In genomic region chr6:163414117-163414366, GRCh38 we compare ENCODE assay signal across 7 cellular contexts. TPM values are rescaled to one million over a fixed set of nuclear protein-coding genes. Genes with fewer than 3 reads are reported as not detected.
A peak's percentile ranks its signal among the peaks of the same experiment; 100 is the strongest.
DNase-seq lines count a peak whose midpoint lies in the region; ATAC-seq, FAIRE-seq and TF ChIP-seq lines count a peak whose summit lies in the region.

No MANE protein-coding gene starts in this region.

- H3K9ac ChIP-seq in liver (ENCODE audit: low read depth in 1 of 2, low read length in 2 of 2), result peak overlapping the region; percentile 56 to 89

- intact Hi-C loops in ascending aorta (cut with DNase I), result loop anchor here (5.0 to 10.0 kb wide), 2 partner anchors 57 to 689 kb away; partner anchors contain the start of genes PACRG and PRKN

- TF ChIP-seq CTCF in ascending aorta (IDR thresholded peaks at IDR 0.05), result no peak
- TF ChIP-seq CTCF in liver (IDR thresholded peaks at IDR 0.05; ENCODE audit: low read depth, low read length, missing input control), result no peak
- no peak for TF ChIP-seq CTCF in type B pancreatic cell (conservative IDR thresholded peaks at IDR 0.05)

- peaks cover 27% of the 10 kb centered on the region for H3K4me1 Mint-ChIP-seq in type B pancreatic cell (ENCODE audit: unreplicated experiment)

- H3K36me3 ChIP-seq in ascending aorta (no peaks in the 10 kb centered on the region), liver (ENCODE audit: control insufficient read depth in 4 of 4, insufficient read depth in 3 of 4, low read depth in 1 of 4, low read length in 3 of 4) (no peaks in the 10 kb centered on the region)

- TF ChIP-seq POLR2A in H54 (IDR thresholded peaks at IDR 0.05; ENCODE audit: low read depth, low read length), result no peak

- 1% methylated on average over 33 of the region's 33 CpGs for WGBS in liver

- no peaks in the 10 kb centered on the region for H3K9me3 Mint-ChIP-seq in type B pancreatic cell

- H3K4me3 Mint-ChIP-seq in type B pancreatic cell, result peak overlapping the region; percentile 92

- H3K4me3 ChIP-seq in ascending aorta, result peak overlapping the region; percentile 98 to 100
- H3K4me3 ChIP-seq in liver (ENCODE audit: low read depth in 1 of 3, low read length in 3 of 3), result peak overlapping the region in 2 of 3 donors; percentile 52 to 100

- H3K27me3 ChIP-seq in ascending aorta (no peaks in the 10 kb centered on the region), liver (ENCODE audit: control insufficient read depth in 4 of 4, insufficient read depth in 4 of 4, low read length in 3 of 4) (no peaks in the 10 kb centered on the region)

- H3K9me3 ChIP-seq in ascending aorta, result no peaks in the 10 kb centered on the region
- no peaks in the 10 kb centered on the region for H3K9me3 ChIP-seq in liver (ENCODE audit: control insufficient read depth in 4 of 4, low read length in 3 of 4)

- H3K4me1 ChIP-seq in ascending aorta (peaks cover 0 to 4% of the 10 kb centered on the region in 2 donors), liver (ENCODE audit: control insufficient read depth in 4 of 4, insufficient read depth in 4 of 4, low read length in 3 of 4) (peaks cover 0 to 19% (median 10%) of the 10 kb centered on the region in 4 donors)

- H3K27ac ChIP-seq in ascending aorta (peak overlapping the region; percentile 98 to 100), liver (ENCODE audit: low read depth in 1 of 2, low read length in 2 of 2) (peak overlapping the region; percentile 98 to 99)

- TF ChIP-seq RAD21 in liver (IDR thresholded peaks at IDR 0.05), result no peak

- no peaks in the 10 kb centered on the region for H3K27me3 Mint-ChIP-seq in type B pancreatic cell

- FAIRE-seq in H54 (lab: Jason Lieb, UNC), result no peak

- H3K27ac Mint-ChIP-seq in type B pancreatic cell, result peak overlapping the region; percentile 83

- H3K36me3 Mint-ChIP-seq in type B pancreatic cell, result no peaks in the 10 kb centered on the region

- DNase-seq in ascending aorta (ENCODE audit: low spot score in 2 of 2) (no peak), type B pancreatic cell (ENCODE audit: extremely low spot score, unreplicated experiment) (no peak), H54 (ENCODE audit: insufficient read length, low spot score) (no peak)
- DNase-seq in activated effector memory CD4-positive, alpha-beta T cell treated with anti-CD3 and anti-CD28 coated beads, Interleukin-2, amount 50 U/mL, for 16 hours, result no peak

- ATAC-seq in GM19397 (IDR thresholded peaks at IDR 0.05; ENCODE audit: unreplicated experiment) (peak; percentile 31), HG03097 (IDR thresholded peaks at IDR 0.05; ENCODE audit: low FRiP score, unreplicated experiment) (peak; percentile 12)

TF ChIP-seq in liver, 16 proteins besides CTCF, POLR2A, EP300 and RAD21:
- TF ChIP-seq EGR1 (IDR thresholded peaks at IDR 0.05; ENCODE audit: low read depth in 2 of 2) (no peak), ATF3 (IDR thresholded peaks at IDR 0.05) (no peak), FOXA1 (IDR thresholded peaks at IDR 0.05) (no peak), JUND (IDR thresholded peaks at IDR 0.05) (no peak), MAX (IDR thresholded peaks at IDR 0.05) (no peak), REST (IDR thresholded peaks at IDR 0.05) (no peak), RXRA (IDR thresholded peaks at IDR 0.05) (no peak), SP1 (IDR thresholded peaks at IDR 0.05) (no peak), GABPA (IDR thresholded peaks at IDR 0.05 in 1 of 2, conservative IDR thresholded peaks at IDR 0.05 in 1 of 2) (no peak), FOXA2 (IDR thresholded peaks at IDR 0.05) (no peak), YY1 (IDR thresholded peaks at IDR 0.05) (no peak), HNF4A (conservative IDR thresholded peaks at IDR 0.05) (no peak)

RNA-seq across cellular contexts. Expression of gene QKI, which starts 0.5 kb away (rescaled TPM):
- 91.0 TPM for total RNA-seq in ascending aorta
- total RNA-seq in liver, result 10 to 100 TPM; 86.0 to 97.0 TPM
- polyA plus RNA-seq in liver, result 10 to 100 TPM; 22.7 to 26.5 TPM
- total RNA-seq in type B pancreatic cell (ENCODE audit: low replicate concordance), result 50.4 and 150 TPM in 2 replicates
